Comparison of ENCODE assay signal across 18 cellular contexts in genomic region chr1:112723511-112723839, GRCh38. TPM values are rescaled to one million over a fixed set of nuclear protein-coding genes. Genes with fewer than 3 reads are reported as not detected.
DNase-seq lines count a peak whose midpoint lies in the region; ATAC-seq, FAIRE-seq and TF ChIP-seq lines count a peak whose summit lies in the region.
"Had no signal": no experiment of that assay in that cellular context is flagged by ENCODE, and none has a peak within 500 bp of the region (broad histone marks: within the 10 kb centered on the region; RNA-seq: fewer than 3 reads in every experiment).

No MANE protein-coding gene starts in this region.

- H2AFZ ChIP-seq in keratinocyte (ENCODE audit: control insufficient read depth, low read length), result peak overlapping the region; percentile 51

- no peaks in the 10 kb centered on the region for H4K20me1 ChIP-seq in keratinocyte (ENCODE audit: control insufficient read depth, extremely low read depth, insufficient read depth, low read length)

- H3K27ac Mint-ChIP-seq in stimulated activated naive CD8-positive, alpha-beta T cell treated with anti-CD3 and anti-CD28 coated beads, Interleukin-15, amount 100 ng/mL, for 72 hours, result peak overlapping the region; percentile 24 to 80
- H3K27ac Mint-ChIP-seq: activated CD8-positive, alpha-beta memory T cell treated with anti-CD3 and anti-CD28 coated beads, Interleukin-2, amount 10 ng/mL, durations not matched to agents 7 days and 5 days; activated naive CD4-positive, alpha-beta T cell treated with anti-CD3 and anti-CD28 coated beads for 36 hours; CD8-positive, alpha-beta T cell; stimulated activated memory B cell treated with anti-CD40 and anti-IgM and Interleukin-4, amounts not matched to agents 10 μg/mL and 1 μg/mL and 100 μg/mL, for 72 hours had no signal

- no peaks in the 10 kb centered on the region for H3K9me3 Mint-ChIP-seq in activated T-cell treated with anti-CD3 and anti-CD28 coated beads, Interleukin-2, amount 50 U/mL, for 4 hours
- no peaks in the 10 kb centered on the region for H3K9me3 Mint-ChIP-seq in stimulated activated naive CD8-positive, alpha-beta T cell treated with anti-CD3 and anti-CD28 coated beads, Interleukin-15, amount 100 ng/mL, for 72 hours
- H3K9me3 Mint-ChIP-seq: activated naive CD4-positive, alpha-beta T cell treated with anti-CD3 and anti-CD28 coated beads for 36 hours; CD8-positive, alpha-beta T cell; stimulated activated memory B cell treated with anti-CD40 and anti-IgM and Interleukin-4, amounts not matched to agents 10 μg/mL and 1 μg/mL and 100 μg/mL, for 72 hours had no signal

- H3K36me3 Mint-ChIP-seq in activated T-cell treated with anti-CD3 and anti-CD28 coated beads, Interleukin-2, amount 50 U/mL, for 4 hours (ENCODE audit: insufficient read depth), result no peaks in the 10 kb centered on the region
- H3K36me3 Mint-ChIP-seq: activated CD8-positive, alpha-beta memory T cell treated with anti-CD3 and anti-CD28 coated beads, Interleukin-2, amount 10 ng/mL, durations not matched to agents 7 days and 5 days; CD8-positive, alpha-beta T cell; stimulated activated memory B cell treated with anti-CD40 and anti-IgM and Interleukin-4, amounts not matched to agents 10 μg/mL and 1 μg/mL and 100 μg/mL, for 72 hours had no signal

- peaks cover 18% of the 10 kb centered on the region for H3K4me1 ChIP-seq in keratinocyte (ENCODE audit: control insufficient read depth, extremely low read depth, insufficient read depth, low read length)

- H3K9me3 ChIP-seq in WERI-Rb-1 (ENCODE audit: severe bottlenecking), result no peaks in the 10 kb centered on the region
- H3K9me3 ChIP-seq in keratinocyte (ENCODE audit: control insufficient read depth, low read depth, low read length), result no peaks in the 10 kb centered on the region
- H3K9me3 ChIP-seq: heart left ventricle, mucosa of descending colon had no signal

- H3K27me3 ChIP-seq in WERI-Rb-1 (ENCODE audit: insufficient read depth, low read depth, severe bottlenecking) (no peaks in the 10 kb centered on the region), keratinocyte (ENCODE audit: control insufficient read depth, extremely low read depth, insufficient read depth, low read length) (no peaks in the 10 kb centered on the region)

- H3K4me3 ChIP-seq in WERI-Rb-1 (ENCODE audit: low read depth, low read length), result peak overlapping the region; percentile 37
- no peak overlapping the region for H3K4me3 ChIP-seq in keratinocyte (ENCODE audit: control insufficient read depth in 2 of 3, extremely low read depth in 1 of 3, insufficient read depth in 2 of 3, low read depth in 1 of 3, low read length in 3 of 3)
- H3K4me3 ChIP-seq: mucosa of descending colon had no signal

- peak overlapping the region; percentile 3 for H3K4me3 Mint-ChIP-seq in activated T-cell treated with anti-CD3 and anti-CD28 coated beads, Interleukin-2, amount 50 U/mL, for 4 hours
- H3K4me3 Mint-ChIP-seq in stimulated activated naive CD8-positive, alpha-beta T cell treated with anti-CD3 and anti-CD28 coated beads, Interleukin-15, amount 100 ng/mL, for 72 hours, result peak overlapping the region in 1 of 2 donors; percentile 3
- H3K4me3 Mint-ChIP-seq: activated CD8-positive, alpha-beta memory T cell treated with anti-CD3 and anti-CD28 coated beads, Interleukin-2, amount 10 ng/mL, durations not matched to agents 7 days and 5 days; activated naive CD4-positive, alpha-beta T cell treated with anti-CD3 and anti-CD28 coated beads for 36 hours; CD8-positive, alpha-beta T cell; stimulated activated memory B cell treated with anti-CD40 and anti-IgM and Interleukin-4, amounts not matched to agents 10 μg/mL and 1 μg/mL and 100 μg/mL, for 72 hours had no signal

- H3K79me2 ChIP-seq in keratinocyte (ENCODE audit: control insufficient read depth, insufficient read depth, low read length), result no peaks in the 10 kb centered on the region

- dilution Hi-C loops in keratinocyte (cut with MboI; ENCODE audit: extremely low pct_ligation_motif_present, low sequenced_read_pairs), result no loop called here

- H3K4me2 ChIP-seq in keratinocyte (ENCODE audit: control insufficient read depth, extremely low read depth, insufficient read depth, low read depth, low read length), result no peak overlapping the region
- H3K4me2 ChIP-seq: KMS-11 had no signal

- H3K9ac ChIP-seq in keratinocyte (ENCODE audit: control insufficient read depth, extremely low read depth, insufficient read depth, low read length), result no peak overlapping the region
- H3K9ac ChIP-seq: KMS-11 had no signal

- peaks cover 2% of the 10 kb centered on the region for H3K9me1 ChIP-seq in keratinocyte (ENCODE audit: control insufficient read depth, extremely low read depth, insufficient read depth, low read length)

- TF ChIP-seq CTCF in WERI-Rb-1 (IDR thresholded peaks at IDR 0.05; ENCODE audit: low read depth, low read length) (no peak), keratinocyte (optimal IDR thresholded peaks at IDR 0.05 in 1 of 3, IDR thresholded peaks at IDR 0.05 in 1 of 3, conservative IDR thresholded peaks at IDR 0.05 in 1 of 3; ENCODE audit: extremely low read depth in 1 of 3, insufficient read depth in 2 of 3, low read length in 3 of 3) (no peak)

- DNase-seq in activated T-cell treated with anti-CD3 and anti-CD28 coated beads, Interleukin-2, amount 50 U/mL, for 4 hours, result no peak
- DNase-seq in activated T-cell treated with anti-CD3 and anti-CD28 coated beads for 4 hours, result no peak
- peak; percentile 42 for DNase-seq in WERI-Rb-1
- DNase-seq in keratinocyte (ENCODE audit: low read depth, low spot score), result no peak
- no peak for DNase-seq in stimulated activated naive CD8-positive, alpha-beta T cell treated with anti-CD3 and anti-CD28 coated beads, Interleukin-15, amount 100 ng/mL, for 72 hours
- DNase-seq in AG08395 (ENCODE audit: low spot score), result no peak
- DNase-seq: activated CD8-positive, alpha-beta memory T cell treated with anti-CD3 and anti-CD28 coated beads, Interleukin-2, amount 10 ng/mL, durations not matched to agents 7 days and 5 days; CD8-positive, alpha-beta T cell; dermis blood vessel endothelial cell; heart left ventricle; mucosa of descending colon; trophoblast cell had no signal

- peaks cover 23% of the 10 kb centered on the region for H3K27me3 Mint-ChIP-seq in activated T-cell treated with anti-CD3 and anti-CD28 coated beads, Interleukin-2, amount 50 U/mL, for 4 hours (ENCODE audit: low read depth)
- peaks cover 50% of the 10 kb centered on the region for H3K27me3 Mint-ChIP-seq in stimulated activated naive CD8-positive, alpha-beta T cell treated with anti-CD3 and anti-CD28 coated beads, Interleukin-15, amount 100 ng/mL, for 72 hours

- H3K27ac ChIP-seq in WERI-Rb-1, result peak overlapping the region; percentile 93
- H3K27ac ChIP-seq in keratinocyte (ENCODE audit: control insufficient read depth, insufficient read depth, low read length), result no peak overlapping the region
- H3K27ac ChIP-seq: heart left ventricle, KMS-11, VCaP had no signal

- no peaks in the 10 kb centered on the region for H3K36me3 ChIP-seq in WERI-Rb-1
- no peaks in the 10 kb centered on the region for H3K36me3 ChIP-seq in keratinocyte (ENCODE audit: control insufficient read depth in 2 of 2, extremely low read depth in 1 of 2, insufficient read depth in 2 of 2, low read length in 2 of 2)
- H3K36me3 ChIP-seq: heart left ventricle had no signal

- no peak for FAIRE-seq in keratinocyte (lab: Jason Lieb, UNC)

- H3K4me1 Mint-ChIP-seq in activated T-cell treated with anti-CD3 and anti-CD28 coated beads, Interleukin-2, amount 50 U/mL, for 4 hours (ENCODE audit: low read depth), result peaks cover 12% of the 10 kb centered on the region
- H3K4me1 Mint-ChIP-seq in stimulated activated naive CD8-positive, alpha-beta T cell treated with anti-CD3 and anti-CD28 coated beads, Interleukin-15, amount 100 ng/mL, for 72 hours, result peaks cover 28% of the 10 kb centered on the region

- ATAC-seq in activated T-cell treated with anti-CD3 and anti-CD28 coated beads, Interleukin-2, amount 50 U/mL, for 4 hours, result peak; percentile 37 to 42
- ATAC-seq in stimulated activated naive CD8-positive, alpha-beta T cell treated with anti-CD3 and anti-CD28 coated beads, Interleukin-15, amount 100 ng/mL, for 72 hours, result peak; percentile 3
- ATAC-seq in HG02852 (IDR thresholded peaks at IDR 0.05; ENCODE audit: unreplicated experiment) (no peak), GM19351 (IDR thresholded peaks at IDR 0.05; ENCODE audit: unreplicated experiment) (no peak)
- ATAC-seq: activated CD8-positive, alpha-beta memory T cell treated with anti-CD3 and anti-CD28 coated beads, Interleukin-2, amount 10 ng/mL, durations not matched to agents 7 days and 5 days; stimulated activated memory B cell treated with anti-CD40 and anti-IgM and Interleukin-4, amounts not matched to agents 10 μg/mL and 1 μg/mL and 100 μg/mL, for 72 hours had no signal

RNA-seq across cellular contexts. Expression of gene PPM1J, which starts 8.3 kb away (rescaled TPM):
- under 1 TPM in 2 of 3 donors, not detected in 1; 0.16 to 0.37 TPM for total RNA-seq in activated T-cell treated with anti-CD3 and anti-CD28 coated beads, Interleukin-2, amount 50 U/mL, for 4 hours
- polyA plus RNA-seq in keratinocyte, result 7.7 to 14.2 TPM (median 7.7 TPM) in 3 replicates
- 1.3 TPM for polyA plus RNA-seq in keratinocyte (2011; ENCODE audit: low read depth)
- polyA plus RNA-seq in keratinocyte (2011; cell fraction: cytosol; rRNA removed), result 5.5 and 8.3 TPM in 2 replicates
- 32.6 and 41.3 TPM in 2 replicates for polyA plus RNA-seq in keratinocyte (2011; cell fraction: nucleus; rRNA removed)
- polyA plus RNA-seq in keratinocyte (2012; ENCODE audit: low replicate concordance), result 7.1 and 7.8 TPM in 2 replicates
- 4.0 to 7.7 TPM (median 6.9 TPM) in 3 replicates for polyA minus RNA-seq in keratinocyte
- polyA minus RNA-seq in keratinocyte (2011; cell fraction: cytosol; rRNA and poly(A)+ RNA removed), result 6.9 TPM
- 3.6 and 3.9 TPM in 2 replicates for polyA minus RNA-seq in keratinocyte (2011; cell fraction: nucleus; rRNA and poly(A)+ RNA removed)

RNA-seq across cellular contexts. Expression of gene RHOC, which starts 16.5 kb away (rescaled TPM):
- total RNA-seq in activated T-cell treated with anti-CD3 and anti-CD28 coated beads, Interleukin-2, amount 50 U/mL, for 4 hours, result 1 to 10 TPM; 2.3 to 8.3 (median 5.6) TPM
- 639 to 942 TPM (median 813 TPM) in 3 replicates for polyA plus RNA-seq in keratinocyte
- polyA plus RNA-seq in keratinocyte (2011; ENCODE audit: low read depth), result 318 TPM
- 729 and 994 TPM in 2 replicates for polyA plus RNA-seq in keratinocyte (2011; cell fraction: cytosol; rRNA removed)
- 447 and 491 TPM in 2 replicates for polyA plus RNA-seq in keratinocyte (2011; cell fraction: nucleus; rRNA removed)
- 415 and 728 TPM in 2 replicates for polyA plus RNA-seq in keratinocyte (2012; ENCODE audit: low replicate concordance)
- polyA minus RNA-seq in keratinocyte, result 503 to 721 TPM (median 560 TPM) in 3 replicates
- polyA minus RNA-seq in keratinocyte (2011; cell fraction: cytosol; rRNA and poly(A)+ RNA removed), result 621 TPM
- polyA minus RNA-seq in keratinocyte (2011; cell fraction: nucleus; rRNA and poly(A)+ RNA removed), result 137 and 149 TPM in 2 replicates

RNA-seq across cellular contexts. Expression of gene MOV10, which starts 49.0 kb away (rescaled TPM):
- total RNA-seq in activated T-cell treated with anti-CD3 and anti-CD28 coated beads, Interleukin-2, amount 50 U/mL, for 4 hours, result 10 to 100 TPM; 18.6 to 24.6 (median 20.8) TPM
- 28.6 to 39.2 TPM (median 30.6 TPM) in 3 replicates for polyA plus RNA-seq in keratinocyte
- polyA plus RNA-seq in keratinocyte (2011; ENCODE audit: low read depth), result 36.0 TPM
- 20.5 and 26.0 TPM in 2 replicates for polyA plus RNA-seq in keratinocyte (2011; cell fraction: cytosol; rRNA removed)
- 86.0 and 114 TPM in 2 replicates for polyA plus RNA-seq in keratinocyte (2011; cell fraction: nucleus; rRNA removed)
- 35.4 and 47.6 TPM in 2 replicates for polyA plus RNA-seq in keratinocyte (2012; ENCODE audit: low replicate concordance)
- polyA minus RNA-seq in keratinocyte, result 37.8 to 59.4 TPM (median 52.1 TPM) in 3 replicates
- 49.7 TPM for polyA minus RNA-seq in keratinocyte (2011; cell fraction: cytosol; rRNA and poly(A)+ RNA removed)
- polyA minus RNA-seq in keratinocyte (2011; cell fraction: nucleus; rRNA and poly(A)+ RNA removed), result 53.8 and 55.9 TPM in 2 replicates

Comparison
In these comparisons a context has a peak if more than half of its experiments do, and no peak if none do; other contexts are left out.
1. ATAC-seq: peak in activated T-cell treated with anti-CD3 and anti-CD28 coated beads, Interleukin-2, amount 50 U/mL, for 4 hours (2 of 2) and stimulated activated naive CD8-positive, alpha-beta T cell treated with anti-CD3 and anti-CD28 coated beads, Interleukin-15, amount 100 ng/mL, for 72 hours (single experiment); none in HG02852 (single experiment) and GM19351 (single experiment).